In genomic region chr22:41367680-41368542, GRCh38 we compare ENCODE assay signal across 9 cellular contexts. TPM values are rescaled to one million over a fixed set of nuclear protein-coding genes. Genes with fewer than 3 reads are reported as not detected.
DNase-seq lines count a peak whose midpoint lies in the region; ATAC-seq and TF ChIP-seq lines count a peak whose summit lies in the region.
"Had no signal": no experiment of that assay in that cellular context is flagged by ENCODE, and none has a peak within 500 bp of the region (broad histone marks: within the 10 kb centered on the region; RNA-seq: fewer than 3 reads in every experiment).

No MANE protein-coding gene starts in this region.

- H3K4me3 ChIP-seq in Panc1 (ENCODE audit: low read depth in 2 of 2, low read length in 2 of 2) (no peak overlapping the region), fibroblast of pulmonary artery (replicated peaks; ENCODE audit: low read depth, low read length) (peak overlapping the region; percentile 24), parathyroid adenoma (ENCODE audit: low read depth, low read length) (peak overlapping the region; percentile 55)

- ATAC-seq in Panc1 (peak; percentile 25; the same call in 1 of the 2 replicates), GM21390 (IDR thresholded peaks at IDR 0.05; ENCODE audit: unreplicated experiment) (no peak), HG02840 (IDR thresholded peaks at IDR 0.05; ENCODE audit: low FRiP score, unreplicated experiment) (no peak), HG03045 (IDR thresholded peaks at IDR 0.05; ENCODE audit: unreplicated experiment) (no peak)

- H3K9me3 Mint-ChIP-seq in activated CD4-positive, alpha-beta T cell treated with anti-CD3 and anti-CD28 coated beads, Interleukin-2, amount 10 ng/mL, durations not matched to agents 7 days and 5 days, result no peaks in the 10 kb centered on the region
- H3K9me3 Mint-ChIP-seq: central memory CD8-positive, alpha-beta T cell had no signal

- H3K79me2 ChIP-seq in parathyroid adenoma, result no peaks in the 10 kb centered on the region

- H3K9ac ChIP-seq in parathyroid adenoma, result no peak overlapping the region

- H3K4me1 Mint-ChIP-seq in activated CD4-positive, alpha-beta T cell treated with anti-CD3 and anti-CD28 coated beads, Interleukin-2, amount 10 ng/mL, durations not matched to agents 7 days and 5 days, result no peaks in the 10 kb centered on the region
- H3K4me1 Mint-ChIP-seq: central memory CD8-positive, alpha-beta T cell had no signal

- no peak overlapping the region for H3K4me3 Mint-ChIP-seq in activated CD4-positive, alpha-beta T cell treated with anti-CD3 and anti-CD28 coated beads, Interleukin-2, amount 10 ng/mL, durations not matched to agents 7 days and 5 days
- H3K4me3 Mint-ChIP-seq: central memory CD8-positive, alpha-beta T cell had no signal

- H3K4me1 ChIP-seq in Panc1 (ENCODE audit: control insufficient read depth, insufficient read depth, low read length) (peaks cover 14% of the 10 kb centered on the region), parathyroid adenoma (peaks cover 12% of the 10 kb centered on the region)

- no peak for DNase-seq in Panc1 (ENCODE audit: low read depth, low spot score)
- DNase-seq in fibroblast of pulmonary artery (ENCODE audit: low read depth), result peak; percentile 47
- DNase-seq in activated CD4-positive, alpha-beta T cell treated with anti-CD3 and anti-CD28 coated beads, Interleukin-2, amount 10 ng/mL, durations not matched to agents 7 days and 5 days, result no peak

- H3K27me3 ChIP-seq in Panc1 (ENCODE audit: control insufficient read depth, insufficient read depth, low read length) (no peaks in the 10 kb centered on the region), parathyroid adenoma (ENCODE audit: control insufficient read depth, insufficient read depth, low read length) (no peaks in the 10 kb centered on the region)

- H2AFZ ChIP-seq in parathyroid adenoma, result peak overlapping the region; percentile 90

- no peaks in the 10 kb centered on the region for H3K36me3 ChIP-seq in Panc1 (ENCODE audit: control insufficient read depth, insufficient read depth, low read length)
- no peaks in the 10 kb centered on the region for H3K36me3 ChIP-seq in parathyroid adenoma (ENCODE audit: control insufficient read depth, insufficient read depth, low read length)

- peaks cover 9% of the 10 kb centered on the region for H3K27me3 Mint-ChIP-seq in activated CD4-positive, alpha-beta T cell treated with anti-CD3 and anti-CD28 coated beads, Interleukin-2, amount 10 ng/mL, durations not matched to agents 7 days and 5 days
- H3K27me3 Mint-ChIP-seq: central memory CD8-positive, alpha-beta T cell had no signal

- H3K36me3 Mint-ChIP-seq in activated CD4-positive, alpha-beta T cell treated with anti-CD3 and anti-CD28 coated beads, Interleukin-2, amount 10 ng/mL, durations not matched to agents 7 days and 5 days (ENCODE audit: low read depth), result no peaks in the 10 kb centered on the region

- intact Hi-C loops in Panc1 (cut with micrococcal nuclease; ENCODE audit: unreplicated experiment), result no loop called here

- H3K9me3 ChIP-seq in Panc1 (ENCODE audit: control insufficient read depth, insufficient read depth, low read depth, low read length), result no peaks in the 10 kb centered on the region
- no peaks in the 10 kb centered on the region for H3K9me3 ChIP-seq in parathyroid adenoma (ENCODE audit: control insufficient read depth, low read length)

- no peak for TF ChIP-seq CTCF in C4-2B (conservative IDR thresholded peaks at IDR 0.05)
- no peak for TF ChIP-seq CTCF in Panc1 (IDR thresholded peaks at IDR 0.05)
- no peak for TF ChIP-seq CTCF in fibroblast of pulmonary artery (IDR thresholded peaks at IDR 0.05; ENCODE audit: low read length, missing control alignments)
- TF ChIP-seq CTCF in parathyroid adenoma (IDR thresholded peaks at IDR 0.05), result peak; percentile 22

- in situ Hi-C loops in Panc1 (cut with HindIII; ENCODE audit: low pct_unique_long_range_greater_than_20kb, low sequenced_read_pairs), result no loop called here

- POLR2A ChIA-PET in Panc1 (lab: Charles Lee), result interaction anchor here (0.6 kb wide), 1 partner anchor 1274 kb away, joined by 3 read pairs; no protein-coding TSS in a partner anchor
- POLR2A ChIA-PET in activated CD4-positive, alpha-beta T cell treated with anti-CD3 and anti-CD28 coated beads, Interleukin-2, amount 10 ng/mL, durations not matched to agents 7 days and 5 days (lab: Charles Lee), result no interaction called here

- peak overlapping the region; percentile 80 for H3K4me2 ChIP-seq in parathyroid adenoma (ENCODE audit: low read length)

- no TSS peak for BruUV-seq in Panc1 (replicated peaks; lab: Mats Ljungman, UMichigan)

- no peak overlapping the region for H3K27ac Mint-ChIP-seq in activated CD4-positive, alpha-beta T cell treated with anti-CD3 and anti-CD28 coated beads, Interleukin-2, amount 10 ng/mL, durations not matched to agents 7 days and 5 days

- H3K27ac ChIP-seq in C4-2B (peak overlapping the region; percentile 86), Panc1 (ENCODE audit: low read length) (no peak overlapping the region), parathyroid adenoma (peak overlapping the region; percentile 77)

- CTCF ChIA-PET in Panc1 (lab: Charles Lee), result no interaction called here
- CTCF ChIA-PET in activated CD4-positive, alpha-beta T cell treated with anti-CD3 and anti-CD28 coated beads, Interleukin-2, amount 10 ng/mL, durations not matched to agents 7 days and 5 days (lab: Charles Lee), result interaction anchor here (0.7 kb wide), 1 partner anchor 14 kb away, joined by 4 read pairs; the partner anchor contains the start of gene TEF

RNA-seq across cellular contexts. Expression of gene TEF, which starts 13.8 kb away (rescaled TPM):
- 7.8 TPM for total RNA-seq in Panc1 (2021; ENCODE audit: unreplicated experiment)
- polyA plus RNA-seq in Panc1 (2012; ENCODE audit: insufficient read length), result 5.9 TPM
- 1 to 10 TPM; 3.4 to 4.7 TPM for total RNA-seq in activated CD4-positive, alpha-beta T cell treated with anti-CD3 and anti-CD28 coated beads, Interleukin-2, amount 10 ng/mL, durations not matched to agents 7 days and 5 days

Comparison
In these comparisons a context has a peak if more than half of its experiments do, and no peak if none do; other contexts are left out.
1. H3K4me3 ChIP-seq: peak in fibroblast of pulmonary artery (single experiment) and parathyroid adenoma (single experiment); none in Panc1 (0 of 2).